In genomic region chr15:100712226-100712625, GRCh38 we compare ENCODE assay signal across 19 cellular contexts.
DNase-seq lines count a peak whose midpoint lies in the region; ATAC-seq and TF ChIP-seq lines count a peak whose summit lies in the region.
"Had no signal": no experiment of that assay in that cellular context is flagged by ENCODE, and none has a peak within 500 bp of the region (broad histone marks: within the 10 kb centered on the region; RNA-seq: fewer than 3 reads in every experiment).

No MANE protein-coding gene starts in this region.

- H3K4me1 Mint-ChIP-seq in HFFc6 (ENCODE audit: low read depth), result peaks cover 25% of the 10 kb centered on the region
- H3K4me1 Mint-ChIP-seq in activated naive CD4-positive, alpha-beta T cell treated with anti-CD3 and anti-CD28 coated beads, Interleukin-2, amount 10 ng/mL, durations not matched to agents 7 days and 5 days, result no peaks in the 10 kb centered on the region
- H3K4me1 Mint-ChIP-seq: GM23338 had no signal

- peaks cover 15% of the 10 kb centered on the region for H3K9me3 Mint-ChIP-seq in HFFc6
- H3K9me3 Mint-ChIP-seq in activated naive CD4-positive, alpha-beta T cell treated with anti-CD3 and anti-CD28 coated beads, Interleukin-2, amount 10 ng/mL, durations not matched to agents 7 days and 5 days, result peaks cover 14% of the 10 kb centered on the region

- H3K4me3 ChIP-seq in right cardiac atrium (ENCODE audit: low read length), result no peak overlapping the region
- no peak overlapping the region for H3K4me3 ChIP-seq in spleen
- H3K4me3 ChIP-seq: GM23338, Peyer's patch had no signal

- peaks cover 9% of the 10 kb centered on the region for H3K36me3 Mint-ChIP-seq in HFFc6 (ENCODE audit: low read depth)
- H3K36me3 Mint-ChIP-seq in activated naive CD4-positive, alpha-beta T cell treated with anti-CD3 and anti-CD28 coated beads, Interleukin-2, amount 10 ng/mL, durations not matched to agents 7 days and 5 days, result no peaks in the 10 kb centered on the region
- H3K36me3 Mint-ChIP-seq: type B pancreatic cell had no signal

- TF ChIP-seq POLR2A in spleen (IDR thresholded peaks at IDR 0.05), result no peak

- no peaks in the 10 kb centered on the region for H3K36me3 ChIP-seq in spleen
- H3K36me3 ChIP-seq: Peyer's patch had no signal

- H3K27ac ChIP-seq in right cardiac atrium (ENCODE audit: low read length), result no peak overlapping the region
- H3K27ac ChIP-seq in spleen, result no peak overlapping the region
- H3K27ac ChIP-seq: C4-2B had no signal

- ATAC-seq in right cardiac atrium, result peak; percentile 70
- no peak for ATAC-seq in GM21786 (IDR thresholded peaks at IDR 0.05; ENCODE audit: unreplicated experiment)
- ATAC-seq in HG03039 (IDR thresholded peaks at IDR 0.05; ENCODE audit: unreplicated experiment), result no peak
- ATAC-seq: GM23338 had no signal

- peak overlapping the region; percentile 27; the same call in 1 of the 2 replicates for H3K27ac Mint-ChIP-seq in HFFc6
- H3K27ac Mint-ChIP-seq in activated naive CD4-positive, alpha-beta T cell treated with anti-CD3 and anti-CD28 coated beads, Interleukin-2, amount 10 ng/mL, durations not matched to agents 7 days and 5 days, result no peak overlapping the region
- H3K27ac Mint-ChIP-seq: activated T-cell treated with anti-CD3 and anti-CD28 coated beads, Interleukin-2, amount 50 U/mL, for 24 hours; dendritic cell treated with granulocyte-macrophage colony-stimulating factor and Interleukin-4, amounts not matched to agents 40 ng/mL and 50 ng/mL, for 4 days had no signal

- peaks cover 8% of the 10 kb centered on the region for H3K4me1 ChIP-seq in right cardiac atrium (ENCODE audit: control insufficient read depth, insufficient read depth, low read length)
- no peaks in the 10 kb centered on the region for H3K4me1 ChIP-seq in spleen

- H3K27me3 ChIP-seq in right cardiac atrium (ENCODE audit: control insufficient read depth, insufficient read depth) (no peaks in the 10 kb centered on the region), spleen (replicated peaks in 1 of 7) (peaks cover 0 to 3% (median 0%) of the 10 kb centered on the region in 7 donors)
- H3K27me3 ChIP-seq: Peyer's patch had no signal

- intact Hi-C loops in right cardiac atrium (cut with DNase I), result no loop called here
- intact Hi-C loops in spleen (cut with DNase I; ENCODE audit: low total_unique reads), result no loop called here

- CTCF ChIA-PET in activated naive CD4-positive, alpha-beta T cell treated with anti-CD3 and anti-CD28 coated beads, Interleukin-2, amount 10 ng/mL, durations not matched to agents 7 days and 5 days (lab: Charles Lee), result no interaction called here

- no peaks in the 10 kb centered on the region for H3K9me3 ChIP-seq in right cardiac atrium (ENCODE audit: control insufficient read depth, low read length)
- H3K9me3 ChIP-seq in spleen, result no peaks in the 10 kb centered on the region
- H3K9me3 ChIP-seq: Peyer's patch had no signal

- H3K4me3 Mint-ChIP-seq in HFFc6, result no peak overlapping the region
- H3K4me3 Mint-ChIP-seq in activated naive CD4-positive, alpha-beta T cell treated with anti-CD3 and anti-CD28 coated beads, Interleukin-2, amount 10 ng/mL, durations not matched to agents 7 days and 5 days, result no peak overlapping the region
- H3K4me3 Mint-ChIP-seq: activated T-cell treated with anti-CD3 and anti-CD28 coated beads, Interleukin-2, amount 50 U/mL, for 24 hours; dendritic cell treated with granulocyte-macrophage colony-stimulating factor and Interleukin-4, amounts not matched to agents 40 ng/mL and 50 ng/mL, for 4 days; GM23338; type B pancreatic cell had no signal

- 57% methylated on average over 8 of the region's 8 CpGs for WGBS in right cardiac atrium
- WGBS in spleen, 5 donors, result 73 to 89% (median 83%) methylated on average over 7 to 8 of the region's 8 CpGs

- TF ChIP-seq CTCF in HFFc6 (IDR thresholded peaks at IDR 0.05) (no peak), spleen (IDR thresholded peaks at IDR 0.05 in 8 of 11, conservative IDR thresholded peaks at IDR 0.05 in 3 of 11) (no peak)

- DNase-seq in HFFc6 (no peak), dedifferentiated amniotic fluid mesenchymal stem cell (ENCODE audit: extremely low spot score) (peak; percentile 31), right cardiac atrium (peak; percentile 84 to 91 (median 86)), spleen (peak; percentile 46), HK-2 (ENCODE audit: unreplicated experiment) (no peak)
- no peak for DNase-seq in activated naive CD4-positive, alpha-beta T cell treated with anti-CD3 and anti-CD28 coated beads, Interleukin-2, amount 10 ng/mL, durations not matched to agents 7 days and 5 days
- DNase-seq: activated CD4-positive, alpha-beta T cell treated with anti-CD3 and anti-CD28 coated beads for 4 hours; activated T-cell treated with anti-CD3 and anti-CD28 coated beads, Interleukin-2, amount 50 U/mL, for 24 hours; amniotic stem cell; NCI-H146; Peyer's patch; retina; stimulated activated CD4-positive, alpha-beta T cell treated with anti-CD3 and anti-CD28 coated beads, Interleukin-4, amount 100 ng/mL, for 1 hour had no signal

- H3K27me3 Mint-ChIP-seq in HFFc6 (ENCODE audit: insufficient read depth), result peaks cover 6% of the 10 kb centered on the region
- peaks cover 5% of the 10 kb centered on the region for H3K27me3 Mint-ChIP-seq in activated naive CD4-positive, alpha-beta T cell treated with anti-CD3 and anti-CD28 coated beads, Interleukin-2, amount 10 ng/mL, durations not matched to agents 7 days and 5 days

Comparison
In these comparisons a context has a peak if more than half of its experiments do, and no peak if none do; other contexts are left out.
1. DNase-seq: peak in dedifferentiated amniotic fluid mesenchymal stem cell (single experiment), right cardiac atrium (3 of 3) and spleen (single experiment); none in HFFc6 (single experiment), HK-2 (single experiment) and activated naive CD4-positive, alpha-beta T cell treated with anti-CD3 and anti-CD28 coated beads, Interleukin-2, amount 10 ng/mL, durations not matched to agents 7 days and 5 days (single experiment).
2. ATAC-seq: peak in right cardiac atrium (2 of 2); none in GM21786 (single experiment) and HG03039 (single experiment).